In the genomic region with DNA sequence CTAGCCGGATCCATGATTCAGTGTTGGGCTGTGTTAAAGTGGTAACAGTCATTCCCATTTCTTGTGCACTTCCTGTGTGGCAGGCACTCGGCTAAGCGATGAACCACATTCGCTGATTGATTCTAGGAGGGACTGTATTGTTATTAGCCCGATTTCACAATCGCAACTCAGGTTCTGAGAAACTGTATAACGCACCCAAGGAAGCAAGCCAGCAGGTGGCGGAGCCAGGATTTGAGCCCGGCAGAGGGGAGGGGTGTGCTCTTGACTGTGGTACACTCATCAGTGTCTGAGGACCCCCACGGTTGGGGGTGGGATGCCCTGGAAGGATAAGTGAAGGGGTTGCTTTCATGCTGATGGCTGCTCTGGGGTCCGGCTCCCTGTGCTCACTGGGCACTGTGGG, we compare ENCODE assay signal across 18 cellular contexts. TPM values are rescaled to one million over a fixed set of nuclear protein-coding genes. Genes with fewer than 3 reads are reported as not detected.
A peak's percentile ranks its signal among the peaks of the same experiment; 100 is the strongest.
DNase-seq lines count a peak whose midpoint lies in the region; ATAC-seq, FAIRE-seq and TF ChIP-seq lines count a peak whose summit lies in the region.
"Had no signal": no experiment of that assay in that cellular context is flagged by ENCODE, and none has a peak within 500 bp of the region (broad histone marks: within the 10 kb centered on the region; RNA-seq: fewer than 3 reads in every experiment).

No MANE protein-coding gene starts in this region.

- no peak overlapping the region for H2BK15ac ChIP-seq in IMR-90 (ENCODE audit: low read depth, low read length)

- H3K4me3 ChIP-seq in A673 (ENCODE audit: low read depth, low read length, poor library complexity, severe bottlenecking) (no peak overlapping the region), IMR-90 (ENCODE audit: insufficient read depth, low read depth, low read length) (no peak overlapping the region), bronchial epithelial cell (ENCODE audit: low read depth, low read length) (no peak overlapping the region), body of pancreas (no peak overlapping the region)
- H3K4me3 ChIP-seq: Peyer's patch had no signal

- H4K91ac ChIP-seq in IMR-90 (ENCODE audit: insufficient read depth, low read depth, low read length) = no peak overlapping the region

- DNase-seq in A673 (ENCODE audit: low spot score) = peak; percentile 53
- DNase-seq in IMR-90 = no peak
- DNase-seq in bronchial epithelial cell (ENCODE audit: low read depth) = peak; percentile 38
- no peak for DNase-seq in glutamatergic neuron
- DNase-seq in superior temporal gyrus (ENCODE audit: extremely low spot score) = no peak
- no peak for DNase-seq in body of pancreas
- DNase-seq in frontal cortex (ENCODE audit: low spot score in 2 of 2) = no peak
- DNase-seq: AML-193; Calu3; CD4-positive, CD25-positive, alpha-beta regulatory T cell; NCI-H1092 treated with DMSO at 0.1 percent for 48 hours; NCI-H1694 treated with DMSO at 0.1 percent for 48 hours; NCI-H82; Peyer's patch; SHP77 had no signal

- H3K4me2 ChIP-seq in IMR-90 (ENCODE audit: low read depth, low read length) = no peak overlapping the region
- H3K4me2 ChIP-seq: KMS-11 had no signal

- no peak overlapping the region for H4K8ac ChIP-seq in IMR-90 (ENCODE audit: low read depth in 2 of 2, low read length in 2 of 2)

- ATAC-seq in IMR-90 (ENCODE audit: low read depth) (no peak), body of pancreas (no peak), GM21390 (IDR thresholded peaks at IDR 0.05; ENCODE audit: unreplicated experiment) (no peak)

- H3K4ac ChIP-seq in IMR-90 (ENCODE audit: low read depth, low read length) = no peak overlapping the region

- H3K9me3 ChIP-seq in A673 (ENCODE audit: low read depth, low read length, poor library complexity, severe bottlenecking) (no peaks in the 10 kb centered on the region), IMR-90 (ENCODE audit: control insufficient read depth, insufficient read depth, low read length) (no peaks in the 10 kb centered on the region), body of pancreas (no peaks in the 10 kb centered on the region)
- H3K9me3 ChIP-seq: Peyer's patch had no signal

- WGBS in IMR-90 (ENCODE audit: extremely low coverage in 2 of 2, insufficient read length in 1 of 2), 2 experiments = 91% methylated on average over 9 of the region's 11 CpGs; no CpG with 5 or more reads in 1 of the 2 experiments
- 86 to 87% methylated on average over 11 of the region's 11 CpGs for WGBS in body of pancreas, 2 donors

- H3K79me1 ChIP-seq in IMR-90 (ENCODE audit: low read depth in 1 of 2, low read length in 2 of 2) = peaks cover 0 to 12% of the 10 kb centered on the region in 2 experiments; a peak in 1 of 4 replicates

- no peak overlapping the region for H3K14ac ChIP-seq in IMR-90 (replicated peaks; ENCODE audit: low read depth, low read length)

- peaks cover 15% of the 10 kb centered on the region for H3K4me1 Mint-ChIP-seq in glutamatergic neuron (ENCODE audit: low read depth, unreplicated experiment)

- peaks cover 3% of the 10 kb centered on the region; the same call in 1 of the 2 replicates for H3K9me1 ChIP-seq in IMR-90 (ENCODE audit: insufficient read depth, low read length)

- H3K36me3 ChIP-seq in A673 (ENCODE audit: insufficient read depth, low read length, poor library complexity, severe bottlenecking) (no peaks in the 10 kb centered on the region), IMR-90 (ENCODE audit: control insufficient read depth, insufficient read depth, low read length) (peaks cover 27% of the 10 kb centered on the region), bronchial epithelial cell (ENCODE audit: control insufficient read depth, insufficient read depth, low read length) (peaks cover 21% of the 10 kb centered on the region), body of pancreas (replicated peaks in 1 of 2; ENCODE audit: insufficient read depth in 1 of 2, low read depth in 2 of 2) (no peaks in the 10 kb centered on the region)

- TF ChIP-seq RAD21 in IMR-90 (IDR thresholded peaks at IDR 0.05; ENCODE audit: low read length) = no peak

- H2BK20ac ChIP-seq in IMR-90 (ENCODE audit: low read depth, low read length) = no peak overlapping the region

- no peak for FAIRE-seq in bronchial epithelial cell (lab: Jason Lieb, UNC)
- no peak for FAIRE-seq in frontal cortex (lab: Jason Lieb, UNC)
- FAIRE-seq: GM12891 had no signal

- POLR2A ChIA-PET in A673 (lab: Charles Lee; ENCODE audit: low non-redundant PET) = no interaction called here
- POLR2A ChIA-PET in IMR-90 (lab: Charles Lee; ENCODE audit: unreplicated experiment) = no interaction called here

- H4K20me1 ChIP-seq in IMR-90 (ENCODE audit: insufficient read depth, low read length) = no peaks in the 10 kb centered on the region

- dilution Hi-C loops in IMR-90 (cut with HindIII; ENCODE audit: low sequenced_read_pairs, unreplicated experiment) = no loop called here

- peak overlapping the region; percentile 70 for H2AK9ac ChIP-seq in IMR-90 (replicated peaks; ENCODE audit: low read depth, low read length, poor library complexity)

- no peak overlapping the region for H2AFZ ChIP-seq in IMR-90 (replicated peaks; ENCODE audit: low read length, poor library complexity)

- H3K27ac Mint-ChIP-seq in glutamatergic neuron (ENCODE audit: unreplicated experiment) = peak overlapping the region; percentile 55
- H3K27ac Mint-ChIP-seq: CD4-positive, CD25-positive, alpha-beta regulatory T cell had no signal

- H3K27me3 Mint-ChIP-seq in glutamatergic neuron (ENCODE audit: unreplicated experiment) = peaks cover 1% of the 10 kb centered on the region
- H3K27me3 Mint-ChIP-seq: CD4-positive, CD25-positive, alpha-beta regulatory T cell had no signal

- no peak overlapping the region for H2BK5ac ChIP-seq in IMR-90 (ENCODE audit: low read depth, low read length, poor library complexity, severe bottlenecking)

- H3K18ac ChIP-seq in IMR-90 (ENCODE audit: low read depth, low read length) = no peak overlapping the region

- H4K5ac ChIP-seq in IMR-90 (ENCODE audit: low read depth, low read length) = no peak overlapping the region

- H3K36me3 Mint-ChIP-seq in glutamatergic neuron (ENCODE audit: unreplicated experiment) = peaks cover 4% of the 10 kb centered on the region

- intact Hi-C loops in A673 (cut with micrococcal nuclease; ENCODE audit: unreplicated experiment) = no loop called here
- intact Hi-C loops in IMR-90 (cut with micrococcal nuclease) = no loop called here
- intact Hi-C loops in body of pancreas (cut with DNase I) = no loop called here

- 0 out of 2 replicates have a peak, but pooled peaks have one; percentile 17 for TF ChIP-seq CTCF in A673 (conservative IDR thresholded peaks at IDR 0.05; ENCODE audit: low read depth, low read length)
- no peak for TF ChIP-seq CTCF in IMR-90 (conservative IDR thresholded peaks at IDR 0.05; ENCODE audit: low read depth, low read length)
- no peak for TF ChIP-seq CTCF in bronchial epithelial cell (IDR thresholded peaks at IDR 0.05; ENCODE audit: insufficient read depth, low read length, severe bottlenecking)
- TF ChIP-seq CTCF in glutamatergic neuron (IDR thresholded peaks at IDR 0.05; ENCODE audit: partially characterized antibody, unreplicated experiment) = no peak
- TF ChIP-seq CTCF in body of pancreas (IDR thresholded peaks at IDR 0.05) = peak in 1 of 7 experiments; percentile 8

- peaks cover 1% of the 10 kb centered on the region for H3K9me3 Mint-ChIP-seq in glutamatergic neuron (ENCODE audit: unreplicated experiment)
- H3K9me3 Mint-ChIP-seq: CD4-positive, CD25-positive, alpha-beta regulatory T cell had no signal

- H3K4me3 Mint-ChIP-seq in glutamatergic neuron (ENCODE audit: unreplicated experiment) = peak overlapping the region; percentile 46
- H3K4me3 Mint-ChIP-seq: CD4-positive, CD25-positive, alpha-beta regulatory T cell had no signal

- H3K23ac ChIP-seq in IMR-90 (ENCODE audit: low read depth, low read length) = no peak overlapping the region

- in situ Hi-C loops in IMR-90 (cut with MboI; ENCODE audit: low sequenced_read_pairs) = no loop called here

- H3K4me1 ChIP-seq in A673 (ENCODE audit: insufficient read depth, low read length, poor library complexity, severe bottlenecking) = peaks cover 5% of the 10 kb centered on the region
- H3K4me1 ChIP-seq in IMR-90 (ENCODE audit: control insufficient read depth, insufficient read depth, low read length) = peaks cover 5% of the 10 kb centered on the region; the same call in 1 of the 2 replicates
- H3K4me1 ChIP-seq in body of pancreas = no peaks in the 10 kb centered on the region
- H3K4me1 ChIP-seq: Peyer's patch had no signal

- H2BK120ac ChIP-seq in IMR-90 (ENCODE audit: low read depth, low read length) = no peak overlapping the region

- H2AK5ac ChIP-seq in IMR-90 (ENCODE audit: low read depth, low read length) = no peak overlapping the region

- TF ChIP-seq POLR2A in IMR-90 (IDR thresholded peaks at IDR 0.05; ENCODE audit: low read depth, low read length) = no peak
- TF ChIP-seq POLR2A in body of pancreas (IDR thresholded peaks at IDR 0.05) = no peak

- no peak overlapping the region for H3K9ac ChIP-seq in IMR-90 (ENCODE audit: low read depth, low read length)
- H3K9ac ChIP-seq: KMS-11 had no signal

- H3K27ac ChIP-seq in A673 (ENCODE audit: low read depth, low read length, poor library complexity, severe bottlenecking) (no peak overlapping the region), IMR-90 (ENCODE audit: insufficient read depth, low read length) (no peak overlapping the region), body of pancreas (no peak overlapping the region)
- H3K27ac ChIP-seq: KMS-11, Peyer's patch had no signal

- no TSS peak for BruUV-seq in A673 (replicated peaks; lab: Mats Ljungman, UMichigan)
- no TSS peak for BruUV-seq in IMR-90 (replicated peaks; lab: Mats Ljungman, UMichigan)

- CTCF ChIA-PET in A673 (lab: Charles Lee) = no interaction called here
- CTCF ChIA-PET in IMR-90 (lab: Yijun Ruan, JAX) = interaction anchor here (0.7 kb wide), 1 partner anchor 101 kb away, joined by 3 read pairs; no protein-coding TSS in a partner anchor

- no peaks in the 10 kb centered on the region for H3K27me3 ChIP-seq in A673 (replicated peaks; ENCODE audit: insufficient read depth, low read depth, low read length, poor library complexity)
- H3K27me3 ChIP-seq in IMR-90 (ENCODE audit: control insufficient read depth, insufficient read depth, low read length) = no peaks in the 10 kb centered on the region
- no peaks in the 10 kb centered on the region for H3K27me3 ChIP-seq in bronchial epithelial cell (ENCODE audit: control insufficient read depth, insufficient read depth, low read length)
- H3K27me3 ChIP-seq in body of pancreas = no peaks in the 10 kb centered on the region
- H3K27me3 ChIP-seq: Peyer's patch had no signal

- no peak overlapping the region for H3K56ac ChIP-seq in IMR-90 (ENCODE audit: extremely low read depth, insufficient read depth, low read length)

RNA-seq across cellular contexts. Expression of gene LRSAM1, which starts 34.7 kb away (rescaled TPM):
- total RNA-seq in A673 (2021) (15.8 and 19.5 TPM in 2 replicates), IMR-90 (2012; rRNA removed) (3.0 and 3.3 TPM in 2 replicates), bronchial epithelial cell (5.3 and 10.9 TPM in 2 replicates), glutamatergic neuron (ENCODE audit: unreplicated experiment) (38.0 TPM), body of pancreas (10 to 100 TPM in 1 of 2 donors, 1 to 10 TPM in 1; 9.6 to 26.0 TPM), frontal cortex (23.6 TPM)
- polyA plus RNA-seq in IMR-90 (2012; rRNA removed) = 8.0 and 9.3 TPM in 2 replicates
- polyA plus RNA-seq in IMR-90 (2012; cell fraction: cytosol; rRNA removed) = 8.0 and 10.1 TPM in 2 replicates
- polyA plus RNA-seq in IMR-90 (2012; cell fraction: nucleus; rRNA removed; ENCODE audit: low replicate concordance) = 29.5 and 53.3 TPM in 2 replicates

RNA-seq across cellular contexts. Expression of gene RPL12, which starts 34.8 kb away (rescaled TPM):
- 1,114 and 1,120 TPM in 2 replicates for total RNA-seq in A673 (2021)
- 1,864 and 2,290 TPM in 2 replicates for total RNA-seq in IMR-90 (2012; rRNA removed)
- polyA plus RNA-seq in IMR-90 (2012; rRNA removed) = 2,087 and 2,379 TPM in 2 replicates
- 1,664 and 3,657 TPM in 2 replicates for polyA plus RNA-seq in IMR-90 (2012; cell fraction: cytosol; rRNA removed)
- 762 and 905 TPM in 2 replicates for polyA plus RNA-seq in IMR-90 (2012; cell fraction: nucleus; rRNA removed; ENCODE audit: low replicate concordance)
- total RNA-seq in bronchial epithelial cell = 2,552 and 3,707 TPM in 2 replicates
- total RNA-seq in glutamatergic neuron (ENCODE audit: unreplicated experiment) = 475 TPM
- total RNA-seq in body of pancreas = 1,000 to 10,000 TPM in 1 of 2 donors, 100 to 1,000 TPM in 1; 994 to 1,261 TPM
- 717 TPM for total RNA-seq in frontal cortex

Comparison
In these comparisons a context has a peak if more than half of its experiments do, and no peak if none do; other contexts are left out.
1. DNase-seq: peak in A673 (single experiment) and bronchial epithelial cell (single experiment); none in IMR-90 (single experiment), glutamatergic neuron (single experiment), superior temporal gyrus (single experiment), body of pancreas (0 of 4) and frontal cortex (0 of 2).